17 cellular contexts compared by ENCODE assay signal in the genomic region with DNA sequence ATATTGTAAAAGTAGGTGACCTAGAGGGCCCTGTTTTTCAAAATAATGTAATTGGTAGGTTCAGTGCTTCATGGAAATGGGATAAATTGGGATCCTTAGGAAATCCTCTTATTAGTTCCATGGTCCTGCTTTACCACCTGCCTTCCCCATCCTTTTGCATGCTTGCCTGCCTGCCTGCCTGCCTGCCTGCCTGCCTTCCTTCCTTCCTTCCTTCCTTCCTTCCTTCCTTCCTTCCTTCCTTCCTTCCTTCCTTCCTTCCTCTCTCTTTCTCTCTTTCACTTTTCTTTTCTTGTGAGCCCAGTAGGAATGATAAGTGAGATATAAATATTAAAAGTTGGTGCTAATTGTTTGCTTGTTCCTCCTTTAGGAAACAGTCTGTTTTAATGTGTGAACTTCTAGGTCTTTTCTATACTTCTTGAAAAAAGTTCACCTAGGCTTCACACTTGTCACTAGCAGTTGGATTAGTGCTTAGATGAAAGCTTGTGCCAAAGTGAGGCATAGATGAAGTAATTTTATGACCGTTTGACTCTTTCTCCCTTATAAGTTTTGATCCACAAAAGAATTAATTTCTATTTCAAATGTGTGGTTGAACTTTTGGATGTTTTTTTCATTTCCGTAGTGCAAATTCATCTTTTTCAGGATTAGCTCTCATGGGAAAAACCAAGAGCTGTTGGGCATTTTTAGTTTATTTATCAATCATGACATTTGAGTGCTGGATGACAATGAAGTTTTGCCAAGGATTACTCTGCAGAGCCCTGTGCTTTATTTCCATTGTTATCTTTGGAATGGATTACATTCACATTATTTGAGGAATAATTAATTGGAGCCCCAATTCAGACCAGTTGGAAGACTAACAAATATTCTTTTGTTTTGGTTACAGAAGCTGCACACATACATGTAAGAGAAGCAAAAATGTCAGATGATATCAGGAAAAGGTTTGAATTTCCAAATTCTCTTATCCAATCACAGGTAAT. TPM values are rescaled to one million over a fixed set of nuclear protein-coding genes. Genes with fewer than 3 reads are reported as not detected.
DNase-seq lines count a peak whose midpoint lies in the region; ATAC-seq and TF ChIP-seq lines count a peak whose summit lies in the region.
"Had no signal": no experiment of that assay in that cellular context is flagged by ENCODE, and none has a peak within 500 bp of the region (broad histone marks: within the 10 kb centered on the region; RNA-seq: fewer than 3 reads in every experiment).

No MANE protein-coding gene starts in this region.

- intact Hi-C loops in A673 (cut with micrococcal nuclease; ENCODE audit: unreplicated experiment) = loop anchor here (1.0 to 10.0 kb wide), 4 partner anchors 92 to 770 kb away; a partner anchor contains a TSS

- TF ChIP-seq CTCF in A673 (conservative IDR thresholded peaks at IDR 0.05; ENCODE audit: low read depth, low read length) = no peak

- H3K9me3 ChIP-seq in A673 (ENCODE audit: low read depth, low read length, poor library complexity, severe bottlenecking) (no peaks in the 10 kb centered on the region), SK-N-MC (ENCODE audit: low read depth, low read length) (no peaks in the 10 kb centered on the region)

- no peak for ATAC-seq in activated T-cell treated with anti-CD3 and anti-CD28 coated beads, Interleukin-2, amount 50 U/mL, for 72 hours (replicated peaks in 1 of 2)
- ATAC-seq: CD8-positive, alpha-beta T cell had no signal

- DNase-seq in activated T-cell treated with anti-CD3 and anti-CD28 coated beads, Interleukin-2, amount 50 U/mL, for 72 hours = no peak
- DNase-seq in activated T-cell treated with anti-CD3 and anti-CD28 coated beads for 4 hours (no peak), A673 (ENCODE audit: low spot score) (peak; percentile 89), SK-N-MC (ENCODE audit: low read depth, low spot score) (peak; percentile 86), lung microvascular endothelial cell (ENCODE audit: low read depth in 2 of 2) (peak; percentile 18 to 91), AML-193 (lab: John Stamatoyannopoulos, UW) (no peak), medulla oblongata (ENCODE audit: extremely low spot score) (no peak), ecto neural progenitor cell (ENCODE audit: low spot score) (no peak)
- DNase-seq: CD8-positive, alpha-beta T cell; COR-L47; DMS153; DMS79 treated with DMSO at 0.1 percent for 48 hours; EL; GOT3; H9 had no signal

- H3K36me3 ChIP-seq in A673 (ENCODE audit: insufficient read depth, low read length, poor library complexity, severe bottlenecking) (no peaks in the 10 kb centered on the region), SK-N-MC (ENCODE audit: insufficient read depth, low read length) (peaks cover 4% of the 10 kb centered on the region; the same call in 1 of the 2 replicates)

- H3K4me3 ChIP-seq in A673 (ENCODE audit: low read depth, low read length, poor library complexity, severe bottlenecking) (no peak overlapping the region), SK-N-MC (peak overlapping the region; percentile 65)

- H3K27me3 ChIP-seq in A673 (replicated peaks; ENCODE audit: insufficient read depth, low read depth, low read length, poor library complexity) = no peaks in the 10 kb centered on the region

- H3K4me3 Mint-ChIP-seq in activated T-cell treated with anti-CD3 and anti-CD28 coated beads, Interleukin-2, amount 50 U/mL, for 72 hours = no peak overlapping the region
- H3K4me3 Mint-ChIP-seq: CD14-positive monocyte; CD8-positive, alpha-beta T cell; H9; IgD-negative memory B cell had no signal

- H3K9ac ChIP-seq in SK-N-MC (ENCODE audit: insufficient read length) = peak overlapping the region; percentile 49

- TSS peak; percentile 54 for BruUV-seq in A673 (replicated peaks; lab: Mats Ljungman, UMichigan)

- POLR2A ChIA-PET in A673 (lab: Charles Lee; ENCODE audit: low non-redundant PET) = interaction anchor here (0.7 to 0.9 kb wide), 2 partner anchors 227 to 641 kb away, joined by 6 to 7 read pairs; no protein-coding TSS in a partner anchor

- H3K36me3 Mint-ChIP-seq in activated T-cell treated with anti-CD3 and anti-CD28 coated beads, Interleukin-2, amount 50 U/mL, for 72 hours (ENCODE audit: insufficient read depth in 2 of 2) = no peaks in the 10 kb centered on the region

- H3K27ac ChIP-seq in A673 (ENCODE audit: low read depth, low read length, poor library complexity, severe bottlenecking) = peak overlapping the region; percentile 98
- peak overlapping the region; percentile 97 for H3K27ac ChIP-seq in SK-N-MC

- no peaks in the 10 kb centered on the region for H3K27me3 Mint-ChIP-seq in activated T-cell treated with anti-CD3 and anti-CD28 coated beads, Interleukin-2, amount 50 U/mL, for 72 hours (ENCODE audit: low read depth)
- H3K27me3 Mint-ChIP-seq: IgD-negative memory B cell had no signal

- peaks cover 5% of the 10 kb centered on the region for H3K4me1 Mint-ChIP-seq in activated T-cell treated with anti-CD3 and anti-CD28 coated beads, Interleukin-2, amount 50 U/mL, for 72 hours (ENCODE audit: low read depth)

- peaks cover 55% of the 10 kb centered on the region for H3K4me1 ChIP-seq in A673 (ENCODE audit: insufficient read depth, low read length, poor library complexity, severe bottlenecking)

- H3K9me3 Mint-ChIP-seq in activated T-cell treated with anti-CD3 and anti-CD28 coated beads, Interleukin-2, amount 50 U/mL, for 72 hours = no peaks in the 10 kb centered on the region
- H3K9me3 Mint-ChIP-seq: H9 had no signal

- H3K27ac Mint-ChIP-seq in activated T-cell treated with anti-CD3 and anti-CD28 coated beads, Interleukin-2, amount 50 U/mL, for 72 hours = peak overlapping the region; percentile 52
- H3K27ac Mint-ChIP-seq: CD14-positive monocyte; CD8-positive, alpha-beta T cell had no signal

- CTCF ChIA-PET in A673 (lab: Charles Lee) = interaction anchor here (0.6 to 0.8 kb wide), 2 partner anchors 227 to 641 kb away, joined by 3 to 5 read pairs; no protein-coding TSS in a partner anchor

RNA-seq across cellular contexts. Expression of a gene that starts 30.7 kb away (rescaled TPM):
- total RNA-seq in activated T-cell treated with anti-CD3 and anti-CD28 coated beads, Interleukin-2, amount 50 U/mL, for 72 hours = 10 to 100 TPM; 29.4 to 29.6 TPM
- total RNA-seq in A673 (2021) (42.7 and 42.8 TPM in 2 replicates), lung microvascular endothelial cell (77.1 and 102 TPM in 2 replicates)

Comparison
In these comparisons a context has a peak if more than half of its experiments do, and no peak if none do; other contexts are left out.
1. DNase-seq: peak in A673 (single experiment), SK-N-MC (single experiment) and lung microvascular endothelial cell (2 of 2); none in activated T-cell treated with anti-CD3 and anti-CD28 coated beads, Interleukin-2, amount 50 U/mL, for 72 hours (0 of 2), activated T-cell treated with anti-CD3 and anti-CD28 coated beads for 4 hours (single experiment), AML-193 (0 of 2), medulla oblongata (single experiment) and ecto neural progenitor cell (single experiment).